In genomic region chr2:215363461-215364156, GRCh38 we compare ENCODE assay signal across 31 cellular contexts. TPM values are rescaled to one million over a fixed set of nuclear protein-coding genes. Genes with fewer than 3 reads are reported as not detected.
A peak's percentile ranks its signal among the peaks of the same experiment; 100 is the strongest.
DNase-seq lines count a peak whose midpoint lies in the region; ATAC-seq and TF ChIP-seq lines count a peak whose summit lies in the region.
"Had no signal": no experiment of that assay in that cellular context is flagged by ENCODE, and none has a peak within 500 bp of the region (broad histone marks: within the 10 kb centered on the region; RNA-seq: fewer than 3 reads in every experiment).

No MANE protein-coding gene starts in this region.

- TF ChIP-seq CTCF in SK-N-SH (IDR thresholded peaks at IDR 0.05) (no peak), cardiac fibroblast (IDR thresholded peaks at IDR 0.05; ENCODE audit: low read depth, low read length) (no peak), foreskin fibroblast (IDR thresholded peaks at IDR 0.05; ENCODE audit: low read depth, low read length) (no peak)

- H3K4me2 ChIP-seq in SK-N-SH: no peak overlapping the region
- H3K4me2 ChIP-seq: hepatocyte had no signal

- no peaks in the 10 kb centered on the region for H3K27me3 ChIP-seq in SK-N-SH (ENCODE audit: insufficient read depth)
- H3K27me3 ChIP-seq: hepatocyte, ovary, suprapubic skin, upper lobe of left lung had no signal

- TF ChIP-seq EP300 in SK-N-SH (IDR thresholded peaks at IDR 0.05; ENCODE audit: borderline replicate concordance in 1 of 2, low read depth in 1 of 2, low read length in 1 of 2): no peak

- no peak overlapping the region for H2AFZ ChIP-seq in SK-N-SH (ENCODE audit: low read depth)
- H2AFZ ChIP-seq: hepatocyte had no signal

- no peaks in the 10 kb centered on the region for H3K9me3 ChIP-seq in SK-N-SH
- H3K9me3 ChIP-seq: ovary, suprapubic skin, upper lobe of left lung had no signal

- POLR2A ChIA-PET in SK-N-SH (lab: Yijun Ruan, JAX): no interaction called here

- H3K36me3 ChIP-seq in SK-N-SH (replicated peaks in 1 of 2; ENCODE audit: control insufficient read depth in 1 of 2, insufficient read depth in 2 of 2, low read length in 1 of 2): peaks cover 77 to 95% of the 10 kb centered on the region in 2 experiments
- H3K36me3 ChIP-seq: ovary had no signal

- ATAC-seq in SK-N-SH treated with all-trans-retinoic acid at 6 μM for 48 hours (peak; percentile 8; the same call in 2 of the 3 replicates), HG02981 (IDR thresholded peaks at IDR 0.05; ENCODE audit: unreplicated experiment) (no peak), HG02763 (IDR thresholded peaks at IDR 0.05; ENCODE audit: unreplicated experiment) (no peak)
- ATAC-seq: activated CD8-positive, alpha-beta T cell treated with anti-CD3 and anti-CD28 coated beads, Interleukin-2, amount 10 ng/mL, durations not matched to agents 7 days and 5 days; activated T-helper 17 cell treated with anti-CD3 and anti-CD28 coated beads, Interleukin-2, amount 50 U/mL, for 72 hours; CD8-positive, alpha-beta T cell; effector memory CD8-positive, alpha-beta T cell; Panc1 had no signal

- CTCF ChIA-PET in SK-N-SH (lab: Yijun Ruan, JAX): no interaction called here

- WGBS in SK-N-SH (ENCODE audit: low lambda C conversion rate): 84% methylated on average over 2 of the region's 2 CpGs

- peaks cover 0 to 3% of the 10 kb centered on the region in 2 experiments; a peak in 3 of 4 replicates for H3K4me1 ChIP-seq in SK-N-SH (ENCODE audit: control insufficient read depth in 1 of 2, insufficient read depth in 2 of 2, low read depth in 1 of 2, low read length in 1 of 2)
- H3K4me1 ChIP-seq: suprapubic skin, upper lobe of left lung had no signal

- no peaks in the 10 kb centered on the region for H3K9me2 ChIP-seq in SK-N-SH

- peak overlapping the region in 1 of 2 experiments; percentile 57; a peak in 2 of 4 replicates for H3K27ac ChIP-seq in SK-N-SH (ENCODE audit: low read depth in 2 of 2, low read length in 1 of 2)
- H3K27ac ChIP-seq: 22Rv1, hepatocyte, ovary, suprapubic skin, upper lobe of left lung had no signal

- TF ChIP-seq RAD21 in SK-N-SH (IDR thresholded peaks at IDR 0.05; ENCODE audit: low read length): no peak

- H3K79me2 ChIP-seq in SK-N-SH (ENCODE audit: insufficient read depth): peaks cover 11% of the 10 kb centered on the region
- H3K79me2 ChIP-seq: hepatocyte had no signal

- H3K4me3 ChIP-seq in SK-N-SH (ENCODE audit: low read depth in 2 of 2, low read length in 1 of 2) (no peak overlapping the region), cardiac fibroblast (replicated peaks in 1 of 2; ENCODE audit: low read depth in 2 of 2, low read length in 2 of 2) (no peak overlapping the region), foreskin fibroblast (ENCODE audit: low read depth in 1 of 2, low read length in 2 of 2) (no peak overlapping the region)
- H3K4me3 ChIP-seq: hepatocyte, ovary, suprapubic skin, upper lobe of left lung had no signal

- H4K20me1 ChIP-seq in SK-N-SH (ENCODE audit: insufficient read depth): peaks cover 74% of the 10 kb centered on the region

- H3F3A ChIP-seq in SK-N-SH (replicated peaks; ENCODE audit: insufficient read depth): peaks cover 98% of the 10 kb centered on the region

- no peak overlapping the region for H3K9ac ChIP-seq in SK-N-SH

- DNase-seq in SK-N-SH (no peak), cardiac fibroblast (ENCODE audit: low read depth in 2 of 2) (peak; percentile 37 to 62), foreskin fibroblast (peak; percentile 8 to 23), NCI-H1048 (lab: John Stamatoyannopoulos, UW) (no peak), mucosa of gallbladder (ENCODE audit: low spot score) (no peak)
- DNase-seq: activated CD8-positive, alpha-beta T cell treated with anti-CD3 and anti-CD28 coated beads, Interleukin-2, amount 10 ng/mL, durations not matched to agents 7 days and 5 days; activated naive CD4-positive, alpha-beta T cell treated with anti-CD3 and anti-CD28 coated beads, Interleukin-2, amount 50 U/mL, for 16 hours; amniotic stem cell; CD8-positive, alpha-beta T cell; cortex of kidney; DMS 273 treated with DMSO at 0.1 percent for 48 hours; effector memory CD8-positive, alpha-beta T cell; EL; H9; Karpas-422; left cardiac atrium; NCI-H2081 treated with DMSO at 0.1 percent for 48 hours; NCI-H345; nephron progenitor cell; ovary; Right ventricle myocardium superior; stimulated activated naive CD4-positive, alpha-beta T cell had no signal

TF ChIP-seq in SK-N-SH treated with all-trans-retinoic acid at 6 μM for 48 hours, 23 proteins besides CTCF, POLR2A, EP300 and RAD21:
- TF ChIP-seq TCF4 (CRISPR knock-in tag; IDR thresholded peaks at IDR 0.05; ENCODE audit: borderline replicate concordance): no peak
TF ChIP-seq in SK-N-SH treated with all-trans-retinoic acid at 6 μM for 48 hours: peak in this region for 0.

TF ChIP-seq in SK-N-SH, 30 proteins besides CTCF, POLR2A, EP300 and RAD21:
- TF ChIP-seq FOXM1 (IDR thresholded peaks at IDR 0.05; ENCODE audit: low read depth): no peak
- no peak for TF ChIP-seq ZBTB33 (IDR thresholded peaks at IDR 0.05; ENCODE audit: borderline replicate concordance, low read depth)
- TF ChIP-seq USF1 (IDR thresholded peaks at IDR 0.05; ENCODE audit: borderline replicate concordance, low read depth): no peak
- no peak for TF ChIP-seq TCF12 (IDR thresholded peaks at IDR 0.05)
- no peak for TF ChIP-seq USF2 (IDR thresholded peaks at IDR 0.05; ENCODE audit: borderline replicate concordance, low read depth, low read length)
- no peak for TF ChIP-seq RFX5 (IDR thresholded peaks at IDR 0.05; ENCODE audit: low read length)
- TF ChIP-seq RXRA (IDR thresholded peaks at IDR 0.05; ENCODE audit: borderline replicate concordance, low read depth): no peak
- no peak for TF ChIP-seq MEF2A (IDR thresholded peaks at IDR 0.05; ENCODE audit: borderline replicate concordance, low read depth)
- no peak for TF ChIP-seq MAX (IDR thresholded peaks at IDR 0.05; ENCODE audit: low read depth)
- TF ChIP-seq IRF3 (IDR thresholded peaks at IDR 0.05; ENCODE audit: low read depth, low read length): no peak
- no peak for TF ChIP-seq EZH2phosphoT487 (IDR thresholded peaks at IDR 0.05; ENCODE audit: borderline replicate concordance, low read depth)
- no peak for TF ChIP-seq PBX3 (IDR thresholded peaks at IDR 0.05)
- no peak for TF ChIP-seq ELF1 (IDR thresholded peaks at IDR 0.05)
- TF ChIP-seq SIN3A (IDR thresholded peaks at IDR 0.05; ENCODE audit: borderline replicate concordance, low read depth, low read length): no peak
- no peak for TF ChIP-seq MXI1 (IDR thresholded peaks at IDR 0.05; ENCODE audit: low read depth, low read length)
- no peak for TF ChIP-seq JUND (IDR thresholded peaks at IDR 0.05)

RNA-seq across cellular contexts. Expression of gene ATIC, which starts 51.8 kb away (rescaled TPM):
- 108 and 128 TPM in 2 replicates for polyA plus RNA-seq in SK-N-SH (2012; rRNA removed)
- polyA plus RNA-seq in SK-N-SH (2012; cell fraction: cytosol; rRNA removed): 122 and 133 TPM in 2 replicates
- 126 and 149 TPM in 2 replicates for polyA plus RNA-seq in SK-N-SH (2012; cell fraction: nucleus; rRNA removed)
- 62.8 TPM for total RNA-seq in mucosa of gallbladder

Comparison
In these comparisons a context has a peak if more than half of its experiments do, and no peak if none do; other contexts are left out.
1. DNase-seq: peak in cardiac fibroblast (2 of 2) and foreskin fibroblast (2 of 2); none in SK-N-SH (single experiment), NCI-H1048 (single experiment) and mucosa of gallbladder (single experiment).